26 cellular contexts compared by ENCODE assay signal in the genomic region with DNA sequence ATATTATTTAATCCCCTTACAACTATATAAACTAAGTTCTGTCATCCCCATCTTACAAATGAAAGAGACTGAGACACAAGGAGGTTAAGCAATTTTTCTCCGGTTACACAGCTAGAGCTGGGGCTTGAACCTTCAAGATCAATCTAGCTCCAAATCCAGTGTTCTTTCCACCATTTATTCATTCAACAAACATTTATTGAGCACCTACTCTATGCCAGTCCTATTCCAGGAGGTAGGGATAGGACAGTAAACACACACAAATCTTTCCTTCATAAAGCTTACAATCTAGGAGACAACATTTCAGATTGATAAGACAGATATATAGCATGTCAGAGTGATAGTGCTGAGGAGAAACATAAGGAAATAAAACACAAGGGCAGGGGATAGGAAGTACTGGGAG. TPM values are rescaled to one million over a fixed set of nuclear protein-coding genes. Genes with fewer than 3 reads are reported as not detected.
"Had no signal": no experiment of that assay in that cellular context is flagged by ENCODE, and none has a peak within 500 bp of the region (broad histone marks: within the 10 kb centered on the region; RNA-seq: fewer than 3 reads in every experiment).

No MANE protein-coding gene starts in this region.

- H3K27me3 ChIP-seq: brain microvascular endothelial cell, foreskin keratinocyte had no signal

- H3K27ac ChIP-seq: brain microvascular endothelial cell, coronary artery, dorsolateral prefrontal cortex, esophagus muscularis mucosa, foreskin keratinocyte, gastrocnemius medialis had no signal

- H3K36me3 ChIP-seq: brain microvascular endothelial cell, esophagus muscularis mucosa, gastrocnemius medialis had no signal

- DNase-seq: activated CD4-positive, alpha-beta T cell treated with anti-CD3 and anti-CD28 coated beads for 48 hours; activated CD4-positive, alpha-beta T cell treated with anti-CD3 and anti-CD28 coated beads, Interleukin-2, amount 50 U/mL, for 1 hour; activated CD4-positive, alpha-beta T cell treated with anti-CD3 and anti-CD28 coated beads, Interleukin-2, amount 50 U/mL, for 48 hours; activated CD8-positive, alpha-beta memory T cell treated with anti-CD3 and anti-CD28 coated beads for 24 hours; activated CD8-positive, alpha-beta T cell treated with anti-CD3 and anti-CD28 coated beads for 36 hours; activated effector memory CD4-positive, alpha-beta T cell treated with Interleukin-2 at 50 U/mL for 16 hours; activated gamma-delta T cell treated with Interleukin-2 at 50 U/mL for 16 hours; activated naive CD4-positive, alpha-beta T cell treated with anti-CD3 and anti-CD28 coated beads, Interleukin-2, amount 50 U/mL, for 16 hours; activated naive CD4-positive, alpha-beta T cell treated with Interleukin-2 at 50 U/mL for 16 hours; activated T-cell treated with anti-CD3 and anti-CD28 coated beads, Interleukin-2, amount 50 U/mL, for 4 hours; anterior cingulate cortex; effector CD4-positive, alpha-beta T cell; effector memory CD8-positive, alpha-beta T cell; erythroblast; foreskin keratinocyte; gastrocnemius medialis; glutamatergic neuron; T-helper 2 cell had no signal

- H3K4me1 ChIP-seq: foreskin keratinocyte, gastrocnemius medialis had no signal

- H3K4me3 ChIP-seq: coronary artery, dorsolateral prefrontal cortex, esophagus muscularis mucosa, gastrocnemius medialis had no signal

- H3K9me3 ChIP-seq: esophagus muscularis mucosa, gastrocnemius medialis had no signal

RNA-seq across cellular contexts. Expression of gene TMEM125, which starts 2.9 kb away (rescaled TPM):
- total RNA-seq: activated T-cell treated with anti-CD3 and anti-CD28 coated beads, Interleukin-2, amount 50 U/mL, for 4 hours; activated T-helper 17 cell treated with anti-CD3 and anti-CD28 coated beads, Interleukin-2, amount 50 U/mL, for 72 hours; cardiac septum; gastrocnemius medialis; T-helper 1 cell treated with Interleukin-12 subunit alpha and Interleukin-12 subunit beta and Interleukin-4 antibody, amounts not matched to agents 30 ng/mL and 1 ng/mL, for 36 hours had no signal

RNA-seq across cellular contexts. Expression of gene C1orf210, which starts 18.5 kb away (rescaled TPM):
- total RNA-seq: activated CD8-positive, alpha-beta T cell treated with anti-CD3 and anti-CD28 coated beads for 36 hours; activated T-cell treated with anti-CD3 and anti-CD28 coated beads, Interleukin-2, amount 50 U/mL, for 4 hours; activated T-helper 17 cell treated with anti-CD3 and anti-CD28 coated beads, Interleukin-2, amount 50 U/mL, for 72 hours; cardiac septum; cerebellum; esophagus muscularis mucosa; T-helper 1 cell treated with Interleukin-12 subunit alpha and Interleukin-12 subunit beta and Interleukin-4 antibody, amounts not matched to agents 30 ng/mL and 1 ng/mL, for 36 hours had no signal

RNA-seq across cellular contexts. Expression of gene TIE1, which starts 33.9 kb away (rescaled TPM):
- total RNA-seq: foreskin keratinocyte had no signal
